Comparison of ENCODE assay signal across 1 cellular context in the genomic region with DNA sequence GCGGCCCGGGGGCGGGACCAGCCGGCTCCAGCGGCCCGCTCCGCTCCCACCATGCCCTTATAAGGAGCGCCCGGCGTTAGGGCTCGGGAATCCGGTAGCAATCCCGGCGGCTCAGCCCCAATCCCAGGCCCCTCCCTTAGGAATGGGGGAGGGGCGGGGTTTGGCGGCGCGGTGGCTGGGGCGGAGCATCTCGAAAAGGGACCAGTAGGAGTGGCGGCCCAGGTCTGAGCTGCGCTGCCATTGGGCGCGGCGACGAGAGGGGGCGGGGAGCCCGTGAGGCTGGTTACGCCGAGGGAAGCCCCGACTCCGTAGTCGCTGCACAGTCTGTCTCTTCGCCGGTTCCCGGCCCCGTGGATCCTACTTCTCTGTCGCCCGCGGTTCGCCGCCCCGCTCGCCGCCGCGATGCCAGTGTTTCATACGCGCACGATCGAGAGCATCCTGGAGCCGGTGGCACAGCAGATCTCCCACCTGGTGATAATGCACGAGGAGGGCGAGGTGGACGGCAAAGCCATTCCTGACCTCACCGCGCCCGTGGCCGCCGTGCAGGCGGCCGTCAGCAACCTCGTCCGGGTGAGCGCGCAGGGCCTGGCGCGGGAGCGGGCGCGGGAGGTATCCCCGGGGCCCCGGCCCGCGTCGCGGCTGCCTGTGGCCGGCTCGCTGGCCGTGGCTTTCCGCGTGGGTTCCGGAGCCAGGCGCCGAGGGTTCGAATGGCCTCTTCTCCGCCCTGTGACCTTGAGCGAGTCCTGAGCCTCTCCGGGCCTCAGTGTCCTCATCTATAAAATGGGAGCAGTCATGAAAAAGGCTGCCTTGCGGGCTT.
TF ChIP-seq lines count a peak whose summit lies in the region.

VCL (plus strand) TSS at position 311 of the 817 bp plus-strand sequence; CDS start at position 403, 92 bp downstream.

TF ChIP-seq in HEK293, 187 proteins besides CTCF, POLR2A, EP300 and RAD21 (continued from another document and continues in another):
- TF ChIP-seq INSM2 (tag by site-specific recombination; IDR thresholded peaks at IDR 0.05) = no peak; the same call in 1 of the 2 replicates
- peak; percentile 56; the same call in 1 of the 2 replicates for TF ChIP-seq ZNF324 (tag by site-specific recombination; IDR thresholded peaks at IDR 0.05)
- TF ChIP-seq ZNF776 (tag by site-specific recombination; IDR thresholded peaks at IDR 0.05; ENCODE audit: borderline replicate concordance) = no peak
- TF ChIP-seq ZFP3 (tag by site-specific recombination; IDR thresholded peaks at IDR 0.05; ENCODE audit: low read depth) = no peak
- TF ChIP-seq, protein P1, sequence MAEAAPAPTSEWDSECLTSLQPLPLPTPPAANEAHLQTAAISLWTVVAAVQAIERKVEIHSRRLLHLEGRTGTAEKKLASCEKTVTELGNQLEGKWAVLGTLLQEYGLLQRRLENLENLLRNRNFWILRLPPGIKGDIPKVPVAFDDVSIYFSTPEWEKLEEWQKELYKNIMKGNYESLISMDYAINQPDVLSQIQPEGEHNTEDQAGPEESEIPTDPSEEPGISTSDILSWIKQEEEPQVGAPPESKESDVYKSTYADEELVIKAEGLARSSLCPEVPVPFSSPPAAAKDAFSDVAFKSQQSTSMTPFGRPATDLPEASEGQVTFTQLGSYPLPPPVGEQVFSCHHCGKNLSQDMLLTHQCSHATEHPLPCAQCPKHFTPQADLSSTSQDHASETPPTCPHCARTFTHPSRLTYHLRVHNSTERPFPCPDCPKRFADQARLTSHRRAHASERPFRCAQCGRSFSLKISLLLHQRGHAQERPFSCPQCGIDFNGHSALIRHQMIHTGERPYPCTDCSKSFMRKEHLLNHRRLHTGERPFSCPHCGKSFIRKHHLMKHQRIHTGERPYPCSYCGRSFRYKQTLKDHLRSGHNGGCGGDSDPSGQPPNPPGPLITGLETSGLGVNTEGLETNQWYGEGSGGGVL (tag by site-specific recombination; IDR thresholded peaks at IDR 0.05) = no peak
- TF ChIP-seq SCRT1 (tag by site-specific recombination; IDR thresholded peaks at IDR 0.05; ENCODE audit: borderline replicate concordance) = no peak
- TF ChIP-seq PBX3 (CRISPR knock-in tag; IDR thresholded peaks at IDR 0.05) = peak; percentile 62
- no peak for TF ChIP-seq PRDM1 (tag by site-specific recombination; IDR thresholded peaks at IDR 0.05)
- no peak for TF ChIP-seq ZNF76 (tag by site-specific recombination; IDR thresholded peaks at IDR 0.05; ENCODE audit: borderline replicate concordance, low read depth)
- no peak for TF ChIP-seq ZNF664 (tag by site-specific recombination; IDR thresholded peaks at IDR 0.05)
- no peak for TF ChIP-seq ZNF221 (tag by site-specific recombination; IDR thresholded peaks at IDR 0.05; ENCODE audit: borderline replicate concordance)
- TF ChIP-seq ZNF837 (tag by site-specific recombination; IDR thresholded peaks at IDR 0.05) = no peak
- TF ChIP-seq YY1 (tag by site-specific recombination; IDR thresholded peaks at IDR 0.05) = peak; percentile 50
- peak; percentile 99 for TF ChIP-seq ZNF335 (tag by site-specific recombination; conservative IDR thresholded peaks at IDR 0.05)
- TF ChIP-seq ZNF202 (tag by site-specific recombination; IDR thresholded peaks at IDR 0.05; ENCODE audit: borderline replicate concordance) = no peak
- TF ChIP-seq ZNF658 (tag by site-specific recombination; IDR thresholded peaks at IDR 0.05) = no peak
- TF ChIP-seq ZFHX2 (tag by site-specific recombination; conservative IDR thresholded peaks at IDR 0.05) = no peak
- no peak for TF ChIP-seq OVOL3 (tag by site-specific recombination; IDR thresholded peaks at IDR 0.05)
- TF ChIP-seq ZNF16 (tag by site-specific recombination; IDR thresholded peaks at IDR 0.05; ENCODE audit: low read depth) = no peak
- TF ChIP-seq ZNF248 (tag by site-specific recombination; IDR thresholded peaks at IDR 0.05) = no peak
- TF ChIP-seq ZNF311 (tag by site-specific recombination; IDR thresholded peaks at IDR 0.05; ENCODE audit: borderline replicate concordance) = no peak
- TF ChIP-seq ZNF138 (tag by site-specific recombination; IDR thresholded peaks at IDR 0.05; ENCODE audit: borderline replicate concordance) = no peak
- TF ChIP-seq PRDM2 (tag by site-specific recombination; IDR thresholded peaks at IDR 0.05; ENCODE audit: borderline replicate concordance) = no peak
- no peak for TF ChIP-seq ZNF354C (tag by site-specific recombination; IDR thresholded peaks at IDR 0.05; ENCODE audit: borderline replicate concordance, low read depth)
- no peak for TF ChIP-seq RBAK (tag by site-specific recombination; IDR thresholded peaks at IDR 0.05)
- TF ChIP-seq SALL2 (tag by site-specific recombination; IDR thresholded peaks at IDR 0.05; ENCODE audit: borderline replicate concordance) = no peak
- TF ChIP-seq ZBTB44 (tag by site-specific recombination; IDR thresholded peaks at IDR 0.05) = no peak
- TF ChIP-seq ZFP41 (tag by site-specific recombination; IDR thresholded peaks at IDR 0.05; ENCODE audit: borderline replicate concordance) = no peak
- peak; percentile 74; the same call in 1 of the 2 replicates for TF ChIP-seq ZNF660 (tag by site-specific recombination; IDR thresholded peaks at IDR 0.05)
- no peak for TF ChIP-seq MEIS1 (CRISPR knock-in tag; IDR thresholded peaks at IDR 0.05; ENCODE audit: borderline replicate concordance)
- TF ChIP-seq ZNF239 (tag by site-specific recombination; IDR thresholded peaks at IDR 0.05) = peak; percentile 64; the same call in 1 of the 2 replicates
- no peak for TF ChIP-seq ZNF155 (tag by site-specific recombination; IDR thresholded peaks at IDR 0.05)
- TF ChIP-seq WT1 (tag by site-specific recombination; IDR thresholded peaks at IDR 0.05) = peak; percentile 19; the same call in 1 of the 2 replicates
- TF ChIP-seq HIC1 (tag by site-specific recombination; IDR thresholded peaks at IDR 0.05) = peak; percentile 58; the same call in 1 of the 2 replicates
- no peak for TF ChIP-seq ZNF747 (tag by site-specific recombination; IDR thresholded peaks at IDR 0.05)
- TF ChIP-seq, protein P2, sequence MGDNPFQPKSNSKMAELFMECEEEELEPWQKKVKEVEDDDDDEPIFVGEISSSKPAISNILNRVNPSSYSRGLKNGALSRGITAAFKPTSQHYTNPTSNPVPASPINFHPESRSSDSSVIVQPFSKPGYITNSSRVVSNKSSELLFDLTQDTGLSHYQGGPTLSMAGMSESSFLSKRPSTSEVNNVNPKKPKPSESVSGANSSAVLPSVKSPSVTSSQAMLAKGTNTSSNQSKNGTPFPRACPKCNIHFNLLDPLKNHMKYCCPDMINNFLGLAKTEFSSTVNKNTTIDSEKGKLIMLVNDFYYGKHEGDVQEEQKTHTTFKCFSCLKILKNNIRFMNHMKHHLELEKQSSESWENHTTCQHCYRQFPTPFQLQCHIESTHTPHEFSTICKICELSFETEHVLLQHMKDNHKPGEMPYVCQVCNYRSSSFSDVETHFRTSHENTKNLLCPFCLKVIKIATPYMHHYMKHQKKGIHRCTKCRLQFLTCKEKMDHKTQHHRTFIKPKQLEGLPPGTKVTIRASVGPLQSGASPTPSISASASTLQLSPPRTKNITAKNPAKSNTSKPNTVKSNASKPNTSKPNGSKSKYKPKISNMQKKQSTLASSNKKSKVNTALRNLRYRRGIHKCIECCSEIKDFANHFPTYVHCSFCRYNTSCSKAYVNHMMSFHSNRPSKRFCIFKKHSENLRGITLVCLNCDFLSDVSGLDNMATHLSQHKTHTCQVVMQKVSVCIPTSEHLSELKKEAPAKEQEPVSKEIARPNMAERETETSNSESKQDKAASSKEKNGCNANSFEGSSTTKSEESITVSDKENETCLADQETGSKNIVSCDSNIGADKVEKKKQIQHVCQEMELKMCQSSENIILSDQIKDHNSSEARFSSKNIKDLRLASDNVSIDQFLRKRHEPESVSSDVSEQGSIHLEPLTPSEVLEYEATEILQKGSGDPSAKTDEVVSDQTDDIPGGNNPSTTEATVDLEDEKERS (tag by site-specific recombination; IDR thresholded peaks at IDR 0.05) = 0 out of 2 replicates have a peak, but pooled peaks have one; percentile 28
- TF ChIP-seq KLF10 (tag by site-specific recombination; IDR thresholded peaks at IDR 0.05) = peak; percentile 6; the same call in 1 of the 2 replicates
- TF ChIP-seq GLIS1 (tag by site-specific recombination; IDR thresholded peaks at IDR 0.05) = peak; percentile 38; the same call in 1 of the 2 replicates
